In the genomic region with DNA sequence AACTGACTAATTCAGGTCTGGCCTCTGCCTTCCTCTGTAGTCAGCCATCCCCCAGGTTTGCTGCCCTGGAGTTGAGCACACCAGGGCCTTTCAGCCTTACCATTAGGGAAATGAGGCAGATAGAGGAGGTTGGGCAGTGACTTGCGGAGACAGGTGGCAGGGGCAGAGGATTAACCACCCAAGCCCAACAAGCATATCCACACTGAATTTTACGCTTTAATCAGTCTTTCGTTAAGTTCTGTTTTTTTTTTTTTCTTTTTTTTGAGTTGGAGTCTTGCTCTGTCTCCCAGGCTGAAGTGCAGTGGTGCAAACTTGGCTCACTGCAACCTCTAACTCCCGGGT, we compare ENCODE assay signal across 8 cellular contexts.
DNase-seq lines count a peak whose midpoint lies in the region; ATAC-seq and TF ChIP-seq lines count a peak whose summit lies in the region.

No MANE protein-coding gene starts in this region.

- intact Hi-C loops in esophagus squamous epithelium (cut with DNase I): no loop called here

- H3K4me1 ChIP-seq in thymus (ENCODE audit: control insufficient read depth, insufficient read depth, low read length): peaks cover 77% of the 10 kb centered on the region
- H3K4me1 ChIP-seq in esophagus squamous epithelium: peaks cover 0 to 68% (median 35%) of the 10 kb centered on the region in 3 donors

- ATAC-seq in GM19463 (IDR thresholded peaks at IDR 0.05; ENCODE audit: unreplicated experiment) (peak; percentile 77), HG03439 (IDR thresholded peaks at IDR 0.05; ENCODE audit: unreplicated experiment) (peak; percentile 69)
- peak; percentile 37 to 42 for ATAC-seq in activated T-cell treated with anti-CD3 and anti-CD28 coated beads, Interleukin-2, amount 50 U/mL, for 72 hours (replicated peaks in 1 of 2)

- H3K36me3 ChIP-seq in thymus (ENCODE audit: control insufficient read depth, insufficient read depth) (no peaks in the 10 kb centered on the region), esophagus squamous epithelium (no peaks in the 10 kb centered on the region)

- no peaks in the 10 kb centered on the region for H3K27me3 ChIP-seq in thymus (ENCODE audit: control insufficient read depth, insufficient read depth)
- no peaks in the 10 kb centered on the region for H3K27me3 ChIP-seq in esophagus squamous epithelium

- H3K9me3 ChIP-seq in thymus (ENCODE audit: control insufficient read depth) (no peaks in the 10 kb centered on the region), esophagus squamous epithelium (no peaks in the 10 kb centered on the region)

- peak overlapping the region; percentile 32 for H3K27ac ChIP-seq in thymus (ENCODE audit: low read depth)
- H3K27ac ChIP-seq in esophagus squamous epithelium: peak overlapping the region in 2 of 4 donors; percentile 53 to 72

- H3K36me3 Mint-ChIP-seq in activated T-cell treated with anti-CD3 and anti-CD28 coated beads, Interleukin-2, amount 50 U/mL, for 72 hours (ENCODE audit: insufficient read depth in 2 of 2): peaks cover 0 to under 1% of the 10 kb centered on the region in 2 donors

- no peaks in the 10 kb centered on the region for H3K27me3 Mint-ChIP-seq in activated T-cell treated with anti-CD3 and anti-CD28 coated beads, Interleukin-2, amount 50 U/mL, for 72 hours (ENCODE audit: low read depth)

- no peak for TF ChIP-seq POLR2A in esophagus squamous epithelium (IDR thresholded peaks at IDR 0.05)

- 82% methylated on average over 4 of the region's 4 CpGs for WGBS in thymus
- WGBS in esophagus squamous epithelium, 2 donors: 63 to 83% methylated on average over 4 of the region's 4 CpGs

- no peak for TF ChIP-seq CTCF in esophagus squamous epithelium (IDR thresholded peaks at IDR 0.05)

- H3K4me3 ChIP-seq in thymus (ENCODE audit: low read length) (no peak overlapping the region), esophagus squamous epithelium (no peak overlapping the region)

- no peaks in the 10 kb centered on the region for H3K9me3 Mint-ChIP-seq in activated T-cell treated with anti-CD3 and anti-CD28 coated beads, Interleukin-2, amount 50 U/mL, for 72 hours

- DNase-seq in CD1c-positive myeloid dendritic cell (ENCODE audit: extremely low spot score) (peak; percentile 55), esophagus squamous epithelium (lab: John Stamatoyannopoulos, UW) (no peak), COR-L47 (lab: John Stamatoyannopoulos, UW) (no peak), islet precursor cell (no peak)
- DNase-seq in activated T-cell treated with anti-CD3 and anti-CD28 coated beads, Interleukin-2, amount 50 U/mL, for 72 hours: peak; percentile 48 to 58

- H3K4me3 Mint-ChIP-seq in activated T-cell treated with anti-CD3 and anti-CD28 coated beads, Interleukin-2, amount 50 U/mL, for 72 hours: peak overlapping the region; percentile 96 to 99

- peak overlapping the region; percentile 100 for H3K27ac Mint-ChIP-seq in activated T-cell treated with anti-CD3 and anti-CD28 coated beads, Interleukin-2, amount 50 U/mL, for 72 hours

- H3K4me1 Mint-ChIP-seq in activated T-cell treated with anti-CD3 and anti-CD28 coated beads, Interleukin-2, amount 50 U/mL, for 72 hours (ENCODE audit: low read depth): peaks cover 100% of the 10 kb centered on the region

Comparison
In these comparisons a context has a peak if more than half of its experiments do, and no peak if none do; other contexts are left out.
1. DNase-seq: peak in CD1c-positive myeloid dendritic cell (single experiment) and activated T-cell treated with anti-CD3 and anti-CD28 coated beads, Interleukin-2, amount 50 U/mL, for 72 hours (2 of 2); none in esophagus squamous epithelium (single experiment), COR-L47 (single experiment) and islet precursor cell (single experiment).
2. Peak in every context shown above with its lines, with median percentiles within 50 percentile points of each other: ATAC-seq.